11 cellular contexts compared by ENCODE assay signal in the genomic region with DNA sequence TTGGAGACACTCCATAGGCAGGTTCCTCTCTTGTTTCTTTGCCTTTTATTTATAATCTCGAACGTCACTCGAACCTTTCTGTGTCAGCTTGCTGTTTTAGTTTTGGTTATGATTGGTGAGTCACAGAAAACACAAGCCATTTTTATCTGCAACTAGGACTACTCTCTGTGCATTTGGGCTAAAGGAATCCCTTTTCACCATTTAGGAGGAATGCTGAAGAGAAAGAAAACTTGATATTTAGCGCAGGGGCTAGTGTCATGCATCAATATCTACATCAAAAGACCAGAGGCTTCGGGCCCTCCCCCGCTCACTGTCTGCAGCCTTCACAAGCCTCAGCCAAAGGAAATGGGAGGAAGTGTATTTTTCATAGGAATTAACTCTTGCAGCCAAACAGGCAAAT.
DNase-seq lines count a peak whose midpoint lies in the region; ATAC-seq and TF ChIP-seq lines count a peak whose summit lies in the region.
"Had no signal": no experiment of that assay in that cellular context is flagged by ENCODE, and none has a peak within 500 bp of the region (broad histone marks: within the 10 kb centered on the region; RNA-seq: fewer than 3 reads in every experiment).

No MANE protein-coding gene starts in this region.

- no peaks in the 10 kb centered on the region for H3K79me2 ChIP-seq in SK-N-SH (ENCODE audit: insufficient read depth)

- ATAC-seq in HG02852 (IDR thresholded peaks at IDR 0.05; ENCODE audit: unreplicated experiment) (peak; percentile 19), right lobe of liver (no peak)

- H3K4me1 Mint-ChIP-seq in glutamatergic neuron (ENCODE audit: low read depth, unreplicated experiment): peaks cover 24% of the 10 kb centered on the region

- TF ChIP-seq CTCF in SK-N-SH (IDR thresholded peaks at IDR 0.05): no peak
- no peak for TF ChIP-seq CTCF in glutamatergic neuron (IDR thresholded peaks at IDR 0.05; ENCODE audit: partially characterized antibody, unreplicated experiment)
- no peak for TF ChIP-seq CTCF in testis (IDR thresholded peaks at IDR 0.05)
- no peak for TF ChIP-seq CTCF in right lobe of liver (IDR thresholded peaks at IDR 0.05)

- H3K36me3 Mint-ChIP-seq in glutamatergic neuron (ENCODE audit: unreplicated experiment): no peaks in the 10 kb centered on the region

- no peaks in the 10 kb centered on the region for H3K27me3 Mint-ChIP-seq in glutamatergic neuron (ENCODE audit: unreplicated experiment)

- H3K4me3 ChIP-seq in SK-N-SH (ENCODE audit: low read depth in 2 of 2, low read length in 1 of 2) (peak overlapping the region in 1 of 2 experiments; percentile 28; a peak in 2 of 4 replicates), testis (no peak overlapping the region), right lobe of liver (no peak overlapping the region)
- H3K4me3 ChIP-seq: lower lobe of right lung had no signal

- peaks cover 2% of the 10 kb centered on the region for H3K9me3 Mint-ChIP-seq in glutamatergic neuron (ENCODE audit: unreplicated experiment)
- H3K9me3 Mint-ChIP-seq: activated naive CD8-positive, alpha-beta T cell treated with anti-CD3 and anti-CD28 coated beads, Interleukin-2, amount 50 U/mL, for 24 hours had no signal

- no peaks in the 10 kb centered on the region for H3K27me3 ChIP-seq in SK-N-SH (ENCODE audit: insufficient read depth)
- no peaks in the 10 kb centered on the region for H3K27me3 ChIP-seq in testis
- H3K27me3 ChIP-seq in right lobe of liver: no peaks in the 10 kb centered on the region

- H3K9me3 ChIP-seq in SK-N-SH (no peaks in the 10 kb centered on the region), testis (no peaks in the 10 kb centered on the region), right lobe of liver (no peaks in the 10 kb centered on the region)
- H3K9me3 ChIP-seq: lower lobe of right lung had no signal

- H3K36me3 ChIP-seq in SK-N-SH (replicated peaks in 1 of 2; ENCODE audit: control insufficient read depth in 1 of 2, insufficient read depth in 2 of 2, low read length in 1 of 2): no peaks in the 10 kb centered on the region
- H3K36me3 ChIP-seq in testis (ENCODE audit: low read depth, missing control alignments): no peaks in the 10 kb centered on the region
- H3K36me3 ChIP-seq in right lobe of liver: no peaks in the 10 kb centered on the region
- H3K36me3 ChIP-seq: lower lobe of right lung had no signal

- 52% methylated on average over 6 of the region's 6 CpGs for WGBS in SK-N-SH (ENCODE audit: low lambda C conversion rate)
- WGBS in testis, 2 donors: 46 to 60% methylated on average over 6 of the region's 6 CpGs
- WGBS in right lobe of liver (ENCODE audit: insufficient coverage, low coverage, low lambda C conversion rate, missing lambda C conversion rate): 50% methylated on average over 6 of the region's 6 CpGs

- no peak overlapping the region for H3K4me3 Mint-ChIP-seq in glutamatergic neuron (ENCODE audit: unreplicated experiment)
- H3K4me3 Mint-ChIP-seq: activated naive CD8-positive, alpha-beta T cell treated with anti-CD3 and anti-CD28 coated beads, Interleukin-2, amount 50 U/mL, for 24 hours had no signal

- peak overlapping the region; percentile 70 to 73; a peak in 3 of 4 replicates for H3K27ac ChIP-seq in SK-N-SH (ENCODE audit: low read depth in 2 of 2, low read length in 1 of 2)
- H3K27ac ChIP-seq in testis: peak overlapping the region in 1 of 2 donors; percentile 0
- no peak overlapping the region for H3K27ac ChIP-seq in right lobe of liver
- H3K27ac ChIP-seq: lower lobe of right lung had no signal

- peak overlapping the region; percentile 71 for H3K4me2 ChIP-seq in SK-N-SH

- no peak for TF ChIP-seq RAD21 in SK-N-SH (IDR thresholded peaks at IDR 0.05; ENCODE audit: low read length)

- no peak for TF ChIP-seq POLR2A in testis (IDR thresholded peaks at IDR 0.05)
- no peak for TF ChIP-seq POLR2A in right lobe of liver (IDR thresholded peaks at IDR 0.05)

- H3F3A ChIP-seq in SK-N-SH (replicated peaks; ENCODE audit: insufficient read depth): peaks cover 24% of the 10 kb centered on the region

- TF ChIP-seq EP300 in SK-N-SH (IDR thresholded peaks at IDR 0.05; ENCODE audit: borderline replicate concordance in 1 of 2, low read depth in 1 of 2, low read length in 1 of 2): peak in 1 of 2 experiments; percentile 46; a peak in 1 of 4 replicates

- H3K9me2 ChIP-seq in SK-N-SH: no peaks in the 10 kb centered on the region

- CTCF ChIA-PET in SK-N-SH (lab: Yijun Ruan, JAX): interaction anchor here (0.6 to 2.0 kb wide), 16 partner anchors 10 to 559 kb away, joined by 3 to 14 read pairs (median 4); no protein-coding TSS in a partner anchor

- POLR2A ChIA-PET in SK-N-SH (lab: Yijun Ruan, JAX): no interaction called here

- peak overlapping the region; percentile 38; the same call in 1 of the 2 replicates for H2AFZ ChIP-seq in SK-N-SH (ENCODE audit: low read depth)

- no peaks in the 10 kb centered on the region for H4K20me1 ChIP-seq in SK-N-SH (ENCODE audit: insufficient read depth)

- peak overlapping the region; percentile 96 for H3K27ac Mint-ChIP-seq in glutamatergic neuron (ENCODE audit: unreplicated experiment)
- H3K27ac Mint-ChIP-seq: activated naive CD8-positive, alpha-beta T cell treated with anti-CD3 and anti-CD28 coated beads, Interleukin-2, amount 50 U/mL, for 24 hours had no signal

- intact Hi-C loops in testis (cut with DNase I; ENCODE audit: low total_unique reads) (no loop called here), right lobe of liver (cut with DNase I) (no loop called here)

- DNase-seq in SK-N-SH: no peak
- DNase-seq in glutamatergic neuron: peak; percentile 27
- DNase-seq in testis: peak; percentile 33
- DNase-seq in DMS79 (lab: John Stamatoyannopoulos, UW): no peak
- DNase-seq in right lobe of liver: no peak
- DNase-seq in activated CD4-positive, alpha-beta T cell treated with anti-CD3 and anti-CD28 coated beads for 1 hour: no peak
- DNase-seq in NCI-H1694 (lab: John Stamatoyannopoulos, UW): no peak
- DNase-seq: lower lobe of right lung, SIG-M5 had no signal

- H3K4me1 ChIP-seq in SK-N-SH (ENCODE audit: control insufficient read depth in 1 of 2, insufficient read depth in 2 of 2, low read depth in 1 of 2, low read length in 1 of 2): peaks cover 0 to 37% of the 10 kb centered on the region in 2 experiments; a peak in 3 of 4 replicates
- peaks cover 16% of the 10 kb centered on the region for H3K4me1 ChIP-seq in testis
- peaks cover 0 to 10% (median 0%) of the 10 kb centered on the region in 4 donors for H3K4me1 ChIP-seq in right lobe of liver

- no peak overlapping the region for H3K9ac ChIP-seq in SK-N-SH

TF ChIP-seq in SK-N-SH, 30 proteins besides CTCF, POLR2A, EP300 and RAD21:
- TF ChIP-seq, protein P1, sequence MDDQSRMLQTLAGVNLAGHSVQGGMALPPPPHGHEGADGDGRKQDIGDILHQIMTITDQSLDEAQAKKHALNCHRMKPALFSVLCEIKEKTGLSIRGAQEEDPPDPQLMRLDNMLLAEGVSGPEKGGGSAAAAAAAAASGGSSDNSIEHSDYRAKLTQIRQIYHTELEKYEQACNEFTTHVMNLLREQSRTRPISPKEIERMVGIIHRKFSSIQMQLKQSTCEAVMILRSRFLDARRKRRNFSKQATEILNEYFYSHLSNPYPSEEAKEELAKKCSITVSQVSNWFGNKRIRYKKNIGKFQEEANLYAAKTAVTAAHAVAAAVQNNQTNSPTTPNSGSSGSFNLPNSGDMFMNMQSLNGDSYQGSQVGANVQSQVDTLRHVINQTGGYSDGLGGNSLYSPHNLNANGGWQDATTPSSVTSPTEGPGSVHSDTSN (IDR thresholded peaks at IDR 0.05): peak; percentile 55; the same call in 1 of the 2 replicates
- peak; percentile 28 for TF ChIP-seq JUND (IDR thresholded peaks at IDR 0.05)
- TF ChIP-seq, protein P2, sequence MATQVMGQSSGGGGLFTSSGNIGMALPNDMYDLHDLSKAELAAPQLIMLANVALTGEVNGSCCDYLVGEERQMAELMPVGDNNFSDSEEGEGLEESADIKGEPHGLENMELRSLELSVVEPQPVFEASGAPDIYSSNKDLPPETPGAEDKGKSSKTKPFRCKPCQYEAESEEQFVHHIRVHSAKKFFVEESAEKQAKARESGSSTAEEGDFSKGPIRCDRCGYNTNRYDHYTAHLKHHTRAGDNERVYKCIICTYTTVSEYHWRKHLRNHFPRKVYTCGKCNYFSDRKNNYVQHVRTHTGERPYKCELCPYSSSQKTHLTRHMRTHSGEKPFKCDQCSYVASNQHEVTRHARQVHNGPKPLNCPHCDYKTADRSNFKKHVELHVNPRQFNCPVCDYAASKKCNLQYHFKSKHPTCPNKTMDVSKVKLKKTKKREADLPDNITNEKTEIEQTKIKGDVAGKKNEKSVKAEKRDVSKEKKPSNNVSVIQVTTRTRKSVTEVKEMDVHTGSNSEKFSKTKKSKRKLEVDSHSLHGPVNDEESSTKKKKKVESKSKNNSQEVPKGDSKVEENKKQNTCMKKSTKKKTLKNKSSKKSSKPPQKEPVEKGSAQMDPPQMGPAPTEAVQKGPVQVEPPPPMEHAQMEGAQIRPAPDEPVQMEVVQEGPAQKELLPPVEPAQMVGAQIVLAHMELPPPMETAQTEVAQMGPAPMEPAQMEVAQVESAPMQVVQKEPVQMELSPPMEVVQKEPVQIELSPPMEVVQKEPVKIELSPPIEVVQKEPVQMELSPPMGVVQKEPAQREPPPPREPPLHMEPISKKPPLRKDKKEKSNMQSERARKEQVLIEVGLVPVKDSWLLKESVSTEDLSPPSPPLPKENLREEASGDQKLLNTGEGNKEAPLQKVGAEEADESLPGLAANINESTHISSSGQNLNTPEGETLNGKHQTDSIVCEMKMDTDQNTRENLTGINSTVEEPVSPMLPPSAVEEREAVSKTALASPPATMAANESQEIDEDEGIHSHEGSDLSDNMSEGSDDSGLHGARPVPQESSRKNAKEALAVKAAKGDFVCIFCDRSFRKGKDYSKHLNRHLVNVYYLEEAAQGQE (IDR thresholded peaks at IDR 0.05; ENCODE audit: low read depth, low read length): no peak
- peak; percentile 49; the same call in 1 of the 2 replicates for TF ChIP-seq FOSL2 (IDR thresholded peaks at IDR 0.05; ENCODE audit: borderline replicate concordance, low read depth)
- TF ChIP-seq USF2 (IDR thresholded peaks at IDR 0.05; ENCODE audit: borderline replicate concordance, low read depth, low read length): no peak
- TF ChIP-seq MEF2A (IDR thresholded peaks at IDR 0.05; ENCODE audit: borderline replicate concordance, low read depth): peak; percentile 22; the same call in 1 of the 2 replicates

Comparison
In these comparisons a context has a peak if more than half of its experiments do, and no peak if none do; other contexts are left out.
1. DNase-seq: peak in glutamatergic neuron (single experiment) and testis (single experiment); none in SK-N-SH (single experiment), DMS79 (single experiment), right lobe of liver (0 of 3), activated CD4-positive, alpha-beta T cell treated with anti-CD3 and anti-CD28 coated beads for 1 hour (single experiment) and NCI-H1694 (single experiment).
2. H3K27ac ChIP-seq: peak in SK-N-SH (2 of 2); none in right lobe of liver (0 of 3).